ENCODE assay signal across 12 cellular contexts in the genomic region with DNA sequence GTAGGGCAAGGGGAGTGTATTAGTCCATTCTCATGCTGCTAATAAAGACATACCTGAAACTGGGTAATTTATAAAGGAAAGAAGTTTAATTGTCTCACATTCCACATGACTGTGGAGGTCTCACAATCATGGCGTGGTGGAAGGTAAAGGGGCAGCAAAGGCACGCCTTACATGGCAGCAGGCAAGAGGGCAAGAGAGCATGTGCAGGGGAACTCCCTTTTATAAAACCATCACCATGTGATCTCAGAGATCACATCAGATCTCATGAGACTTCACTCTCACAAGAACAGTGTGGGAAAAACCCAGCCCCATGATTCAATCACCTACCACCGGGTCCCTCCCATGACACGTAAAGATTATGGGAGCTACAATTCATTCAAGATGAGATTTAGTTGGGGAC. TPM values are rescaled to one million over a fixed set of nuclear protein-coding genes. Genes with fewer than 3 reads are reported as not detected.
DNase-seq lines count a peak whose midpoint lies in the region; ATAC-seq and TF ChIP-seq lines count a peak whose summit lies in the region.
"Had no signal": no experiment of that assay in that cellular context is flagged by ENCODE, and none has a peak within 500 bp of the region (broad histone marks: within the 10 kb centered on the region; RNA-seq: fewer than 3 reads in every experiment).

No MANE protein-coding gene starts in this region.

- ATAC-seq in HG03432 (IDR thresholded peaks at IDR 0.05; ENCODE audit: unreplicated experiment): peak; percentile 41
- ATAC-seq: A549, left ventricle myocardium superior had no signal

- no peaks in the 10 kb centered on the region for H3K9me3 Mint-ChIP-seq in chondrocyte (ENCODE audit: low read depth)

- no peaks in the 10 kb centered on the region for H3K36me3 Mint-ChIP-seq in chondrocyte (ENCODE audit: low read depth)
- H3K36me3 Mint-ChIP-seq: brain had no signal

- no peak overlapping the region for H3K4me3 Mint-ChIP-seq in chondrocyte (ENCODE audit: unreplicated experiment)
- H3K4me3 Mint-ChIP-seq: brain had no signal

- no peaks in the 10 kb centered on the region for H3K27me3 Mint-ChIP-seq in chondrocyte (ENCODE audit: low read depth)
- H3K27me3 Mint-ChIP-seq: brain, progenitor cell of endocrine pancreas had no signal

- peak; percentile 68 for DNase-seq in activated CD4-positive, alpha-beta T cell treated with anti-CD3 and anti-CD28 coated beads for 48 hours
- no peak for DNase-seq in activated CD4-positive, alpha-beta T cell treated with anti-CD3 and anti-CD28 coated beads, Interleukin-2, amount 50 U/mL, for 1 hour
- no peak for DNase-seq in chondrocyte (ENCODE audit: low spot score)
- DNase-seq in stimulated activated CD4-positive, alpha-beta T cell treated with anti-CD3 and anti-CD28 coated beads, Interleukin-4, amount 100 ng/mL, for 4 hours: peak; percentile 3 to 4
- DNase-seq in NCI-H226: no peak
- DNase-seq in DMS53 (lab: John Stamatoyannopoulos, UW): no peak
- no peak for DNase-seq in GOT3 (lab: John Stamatoyannopoulos, UW)
- DNase-seq: left ventricle myocardium superior had no signal

- peaks cover 45% of the 10 kb centered on the region for H3K4me1 Mint-ChIP-seq in chondrocyte (ENCODE audit: low read depth)

- TF ChIP-seq CTCF in chondrocyte (IDR thresholded peaks at IDR 0.05): no peak

- peak overlapping the region; percentile 93 for H3K27ac Mint-ChIP-seq in chondrocyte (ENCODE audit: unreplicated experiment)
- H3K27ac Mint-ChIP-seq: progenitor cell of endocrine pancreas had no signal

RNA-seq across cellular contexts. Expression of a gene that starts 41.4 kb away (rescaled TPM):
- total RNA-seq in chondrocyte: 33.0 to 48.5 TPM (median 33.6 TPM) in 3 replicates

Comparison
In these comparisons a context has a peak if more than half of its experiments do, and no peak if none do; other contexts are left out.
1. DNase-seq: peak in activated CD4-positive, alpha-beta T cell treated with anti-CD3 and anti-CD28 coated beads for 48 hours (single experiment) and stimulated activated CD4-positive, alpha-beta T cell treated with anti-CD3 and anti-CD28 coated beads, Interleukin-4, amount 100 ng/mL, for 4 hours (2 of 2); none in activated CD4-positive, alpha-beta T cell treated with anti-CD3 and anti-CD28 coated beads, Interleukin-2, amount 50 U/mL, for 1 hour (single experiment), chondrocyte (single experiment), NCI-H226 (single experiment), DMS53 (single experiment) and GOT3 (single experiment).